In genomic region chr4:172822322-172822721, GRCh38 we compare ENCODE assay signal across 19 cellular contexts.
DNase-seq lines count a peak whose midpoint lies in the region; ATAC-seq, FAIRE-seq and TF ChIP-seq lines count a peak whose summit lies in the region.
"Had no signal": no experiment of that assay in that cellular context is flagged by ENCODE, and none has a peak within 500 bp of the region (broad histone marks: within the 10 kb centered on the region; RNA-seq: fewer than 3 reads in every experiment).

No MANE protein-coding gene starts in this region.

- no peaks in the 10 kb centered on the region for H3K27me3 ChIP-seq in pancreas
- H3K27me3 ChIP-seq: BE2C had no signal

- H3K4me3 ChIP-seq in epithelial cell of proximal tubule (ENCODE audit: low read depth, low read length) (no peak overlapping the region), mucosa of descending colon (no peak overlapping the region), pancreas (no peak overlapping the region)
- H3K4me3 ChIP-seq: HAP-1 had no signal

- no peaks in the 10 kb centered on the region for H3K4me1 ChIP-seq in mucosa of descending colon (ENCODE audit: low read depth)
- no peaks in the 10 kb centered on the region for H3K4me1 ChIP-seq in pancreas

- H3K27ac ChIP-seq in pancreas: no peak overlapping the region
- H3K27ac ChIP-seq: HL-60 had no signal

- no peaks in the 10 kb centered on the region for H3K9me3 ChIP-seq in mucosa of descending colon
- no peaks in the 10 kb centered on the region for H3K9me3 ChIP-seq in pancreas
- H3K9me3 ChIP-seq: BE2C, HAP-1 had no signal

- intact Hi-C loops in mucosa of descending colon (cut with DNase I, micrococcal nuclease): no loop called here
- intact Hi-C loops in pancreas (cut with DNase I): no loop called here

- no peak for FAIRE-seq in pancreas (lab: Jason Lieb, UNC)
- FAIRE-seq: D721Med, G401.6, GM12891, GM18507 had no signal

- H3K36me3 ChIP-seq in mucosa of descending colon (ENCODE audit: low read depth) (no peaks in the 10 kb centered on the region), pancreas (no peaks in the 10 kb centered on the region)
- H3K36me3 ChIP-seq: BE2C, HAP-1 had no signal

- DNase-seq in epithelial cell of proximal tubule (ENCODE audit: low read depth) (peak; percentile 64), mucosa of descending colon (no peak), renal cortical epithelial cell (ENCODE audit: low read depth) (peak; percentile 73), pancreas (no peak)
- DNase-seq in activated T-cell treated with anti-CD3 and anti-CD28 coated beads, Interleukin-2, amount 50 U/mL, for 1 hour: no peak
- DNase-seq: BE2C; C1 segment of cervical spinal cord; CD4-positive, CD25-positive, alpha-beta regulatory T cell; CD8-positive, alpha-beta memory T cell; COR-L47; KBM-7 had no signal

- no peak for TF ChIP-seq CTCF in epithelial cell of proximal tubule (conservative IDR thresholded peaks at IDR 0.05; ENCODE audit: low read depth, low read length)
- no peak for TF ChIP-seq CTCF in mucosa of descending colon (IDR thresholded peaks at IDR 0.05)
- TF ChIP-seq CTCF in pancreas (IDR thresholded peaks at IDR 0.05): no peak

- WGBS in pancreas, 2 donors: 90 to 95% methylated on average over 4 of the region's 4 CpGs

- ATAC-seq in GM18867 (IDR thresholded peaks at IDR 0.05; ENCODE audit: unreplicated experiment): peak; percentile 33
- peak; percentile 32 for ATAC-seq in mucosa of descending colon
- ATAC-seq in HG02678 (IDR thresholded peaks at IDR 0.05; ENCODE audit: unreplicated experiment): no peak
- no peak for ATAC-seq in pancreas

Comparison
In these comparisons a context has a peak if more than half of its experiments do, and no peak if none do; other contexts are left out.
1. ATAC-seq: peak in GM18867 (single experiment) and mucosa of descending colon (single experiment); none in HG02678 (single experiment) and pancreas (0 of 4).
2. DNase-seq: peak in epithelial cell of proximal tubule (single experiment) and renal cortical epithelial cell (single experiment); none in mucosa of descending colon (0 of 3), pancreas (0 of 6) and activated T-cell treated with anti-CD3 and anti-CD28 coated beads, Interleukin-2, amount 50 U/mL, for 1 hour (single experiment).